ENCODE assay signal across 21 cellular contexts in the genomic region with DNA sequence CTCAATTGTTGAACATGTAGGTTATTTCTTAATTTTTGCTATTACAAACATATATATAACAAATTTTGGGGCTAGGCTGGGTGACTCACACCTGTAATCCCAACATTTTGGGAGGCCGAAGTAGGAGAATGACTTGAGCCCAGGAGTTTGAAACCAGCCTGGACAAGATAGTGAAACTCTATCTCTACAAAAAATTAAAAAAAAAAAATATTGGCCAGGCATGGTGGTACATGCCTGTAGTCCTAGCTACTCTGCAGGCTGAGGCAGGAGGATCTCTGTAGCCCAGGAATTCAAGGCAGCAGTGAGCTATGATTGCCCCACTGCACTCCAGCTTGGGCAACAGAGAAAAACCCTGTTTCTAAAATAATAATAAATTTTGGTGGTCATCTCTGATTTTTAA.
"Had no signal": no experiment of that assay in that cellular context is flagged by ENCODE, and none has a peak within 500 bp of the region (broad histone marks: within the 10 kb centered on the region; RNA-seq: fewer than 3 reads in every experiment).

No MANE protein-coding gene starts in this region.

- H3K27ac Mint-ChIP-seq: IgD-negative memory B cell had no signal

- H3K4me3 ChIP-seq: K562 had no signal

- H3K9me3 Mint-ChIP-seq: IgD-negative memory B cell had no signal

- H3K4me3 Mint-ChIP-seq: IgD-negative memory B cell had no signal

- H3K27ac ChIP-seq: HL-60, KMS-11 had no signal

- H3K4me2 ChIP-seq: KMS-11, SK-N-SH had no signal

- H3K9ac ChIP-seq: KMS-11, SK-N-SH had no signal

- ATAC-seq: K562 had no signal

- FAIRE-seq: HTR-8/SVneo had no signal

- H3K27me3 Mint-ChIP-seq: IgD-negative memory B cell had no signal

- DNase-seq: Kasumi-1, MV-4-11, NCI-H1048, NCI-H1105, NCI-H1417, NCI-H1436 treated with DMSO at 0.1 percent for 48 hours, NCI-H1694, NCI-H187 treated with DMSO at 0.1 percent for 48 hours, NCI-H2029 treated with DMSO at 0.1 percent for 48 hours, NCI-H2227 treated with DMSO at 0.1 percent for 48 hours, NCI-H524 treated with DMSO at 0.1 percent for 48 hours, NCI-H69, NCI-H774, Right ventricle myocardium superior, SK-N-SH, SW 1271 had no signal

- H3K9me3 ChIP-seq: SK-N-SH had no signal
